Comparison of ENCODE assay signal across 18 cellular contexts in the genomic region with DNA sequence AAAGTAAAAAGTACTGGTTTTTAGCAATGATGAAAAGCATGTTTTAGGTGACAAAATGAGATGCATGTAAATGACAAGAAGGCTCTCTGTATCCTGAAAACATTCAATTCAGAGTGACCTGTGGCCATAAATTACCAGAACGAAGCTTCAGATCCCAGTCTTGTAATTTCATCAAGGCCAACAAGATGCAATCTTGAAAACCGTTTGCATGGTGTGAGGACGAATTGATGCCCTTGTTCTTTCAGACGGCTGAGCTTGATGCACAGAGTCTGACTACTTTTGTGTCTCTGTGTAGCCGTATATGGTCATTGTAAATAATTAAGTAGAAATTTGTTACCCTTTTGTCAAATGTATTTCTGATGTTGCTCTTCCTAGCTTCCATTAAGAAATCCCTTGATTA.
"Had no signal": no experiment of that assay in that cellular context is flagged by ENCODE, and none has a peak within 500 bp of the region (broad histone marks: within the 10 kb centered on the region; RNA-seq: fewer than 3 reads in every experiment).

No MANE protein-coding gene starts in this region.

- H3K36me3 ChIP-seq: adrenal gland, gastrocnemius medialis, heart right ventricle, neutrophil, sigmoid colon, thyroid gland had no signal

- H3K4me3 ChIP-seq: adrenal gland, gastrocnemius medialis, heart right ventricle, sigmoid colon, thyroid gland had no signal

- H3K9me3 ChIP-seq: adrenal gland, gastrocnemius medialis, neutrophil, sigmoid colon, thyroid gland had no signal

- H3K27ac ChIP-seq: adrenal gland, gastrocnemius medialis, heart right ventricle, neutrophil, sigmoid colon, thyroid gland had no signal

- H3K27me3 ChIP-seq: adrenal gland, gastrocnemius medialis, heart right ventricle, neutrophil, sigmoid colon, thyroid gland had no signal

- ATAC-seq: esophagus mucosa; gastrocnemius medialis; heart right ventricle; left ventricle myocardium superior; naive thymus-derived CD4-positive, alpha-beta T cell had no signal

- H3K4me1 ChIP-seq: adrenal gland, gastrocnemius medialis, heart right ventricle, thyroid gland had no signal

- DNase-seq: activated CD4-positive, alpha-beta T cell treated with anti-CD3 and anti-CD28 coated beads, Interleukin-2, amount 50 U/mL, for 1 hour; activated CD4-positive, CD25-positive, alpha-beta regulatory T cell treated with anti-CD3 and anti-CD28 coated beads, Interleukin-2, amount 50 U/mL, for 72 hours; activated CD8-positive, alpha-beta memory T cell treated with anti-CD3 and anti-CD28 coated beads for 24 hours; activated gamma-delta T cell; adrenal gland; effector CD4-positive, alpha-beta T cell; gastrocnemius medialis; heart right ventricle; left ventricle myocardium superior; naive thymus-derived CD4-positive, alpha-beta T cell; sigmoid colon; stimulated activated CD4-positive, alpha-beta T cell treated with anti-CD3 and anti-CD28 coated beads, Interleukin-12 subunit alpha, Interleukin-12 subunit beta, amount 100 ng/mL, for 4 hours; stimulated activated CD4-positive, alpha-beta T cell treated with anti-CD3 and anti-CD28 coated beads, Interleukin-1b, Interleukin-23, amount 100 ng/mL, for 48 hours; stimulated activated CD8-positive, alpha-beta memory T cell treated with anti-CD3 and anti-CD28 coated beads, Interleukin-4, amount 100 ng/mL, for 48 hours; stimulated activated naive CD4-positive, alpha-beta T cell; thyroid gland had no signal
